Comparison of ENCODE assay signal across 8 cellular contexts in genomic region chr1:39799770-39800470, GRCh38. TPM values are rescaled to one million over a fixed set of nuclear protein-coding genes. Genes with fewer than 3 reads are reported as not detected.
A peak's percentile ranks its signal among the peaks of the same experiment; 100 is the strongest.
DNase-seq lines count a peak whose midpoint lies in the region; ATAC-seq and TF ChIP-seq lines count a peak whose summit lies in the region.

No MANE protein-coding gene starts in this region.

- H3K9ac ChIP-seq in PC-3 (ENCODE audit: low read length) (no peak overlapping the region), fibroblast of lung (ENCODE audit: insufficient read depth, low read length) (no peak overlapping the region)

- no peaks in the 10 kb centered on the region for H3F3A ChIP-seq in PC-3 (ENCODE audit: low read length, unreplicated experiment)

- H3K79me2 ChIP-seq in PC-3 (ENCODE audit: low read length): no peaks in the 10 kb centered on the region
- H3K79me2 ChIP-seq in fibroblast of lung (ENCODE audit: control insufficient read depth, insufficient read depth, low read length): no peaks in the 10 kb centered on the region

- ATAC-seq in GM19452 (IDR thresholded peaks at IDR 0.05; ENCODE audit: unreplicated experiment) (peak; percentile 35), HG03521 (IDR thresholded peaks at IDR 0.05; ENCODE audit: unreplicated experiment) (peak; percentile 48), PC-3 (peak; percentile 91)
- ATAC-seq in activated T-cell treated with anti-CD3 and anti-CD28 coated beads, Interleukin-2, amount 50 U/mL, for 4 hours: peak; percentile 59 to 66

- H3K9me3 ChIP-seq in PC-3 (ENCODE audit: low read length) (no peaks in the 10 kb centered on the region), fibroblast of lung (ENCODE audit: control insufficient read depth, insufficient read depth, low read depth, low read length) (no peaks in the 10 kb centered on the region)

- H3K4me3 ChIP-seq in PC-3 (ENCODE audit: low read length) (no peak overlapping the region), fibroblast of lung (replicated peaks in 1 of 4; ENCODE audit: control extremely low read depth in 1 of 4, insufficient read depth in 1 of 4, low read depth in 3 of 4, low read length in 4 of 4) (no peak overlapping the region)

- peak overlapping the region; percentile 74 for H3K4me3 Mint-ChIP-seq in activated T-cell treated with anti-CD3 and anti-CD28 coated beads, Interleukin-2, amount 50 U/mL, for 4 hours
- H3K4me3 Mint-ChIP-seq in neural crest cell: no peak overlapping the region

- POLR2A ChIA-PET in PC-3 (lab: Charles Lee; ENCODE audit: unreplicated experiment): interaction anchor here (0.5 to 0.7 kb wide), 5 partner anchors 60 to 279 kb away, joined by 3 to 9 read pairs (median 4); partner anchors contain the start of gene CAP1

- peaks cover 3% of the 10 kb centered on the region for H3K36me3 Mint-ChIP-seq in activated T-cell treated with anti-CD3 and anti-CD28 coated beads, Interleukin-2, amount 50 U/mL, for 4 hours (ENCODE audit: insufficient read depth)
- H3K36me3 Mint-ChIP-seq in neural crest cell (ENCODE audit: low read depth): peaks cover 2% of the 10 kb centered on the region

- peaks cover 13% of the 10 kb centered on the region for H3K4me1 Mint-ChIP-seq in activated T-cell treated with anti-CD3 and anti-CD28 coated beads, Interleukin-2, amount 50 U/mL, for 4 hours (ENCODE audit: low read depth)
- H3K4me1 Mint-ChIP-seq in neural crest cell: peaks cover 6% of the 10 kb centered on the region

- intact Hi-C loops in PC-3 (cut with micrococcal nuclease): loop anchor here (10.0 kb wide), 1 partner anchor 65 kb away; the partner anchor contains the start of gene PPIE

- peaks cover 16% of the 10 kb centered on the region for H3K4me1 ChIP-seq in PC-3 (ENCODE audit: insufficient read depth, low read length)
- H3K4me1 ChIP-seq in fibroblast of lung (ENCODE audit: control insufficient read depth, extremely low read depth, insufficient read depth, low read length): peaks cover 2% of the 10 kb centered on the region

- H3K27ac ChIP-seq in PC-3 (ENCODE audit: low read length) (peak overlapping the region; percentile 10; the same call in 1 of the 2 replicates), fibroblast of lung (ENCODE audit: insufficient read depth, low read length) (no peak overlapping the region)

- H2AFZ ChIP-seq in PC-3 (ENCODE audit: low read length) (no peak overlapping the region; the same call in 1 of the 2 replicates), fibroblast of lung (ENCODE audit: low read length) (no peak overlapping the region)

- no peaks in the 10 kb centered on the region for H3K9me2 ChIP-seq in PC-3 (replicated peaks; ENCODE audit: low read length)

- H3K4me2 ChIP-seq in PC-3 (ENCODE audit: low read length): peak overlapping the region; percentile 56
- H3K4me2 ChIP-seq in fibroblast of lung (ENCODE audit: extremely low read depth, insufficient read depth, low read length): peak overlapping the region; percentile 77

- H3K27ac Mint-ChIP-seq in neural crest cell (ENCODE audit: unreplicated experiment): no peak overlapping the region

- H4K20me1 ChIP-seq in PC-3 (ENCODE audit: low read length) (no peaks in the 10 kb centered on the region), fibroblast of lung (ENCODE audit: control insufficient read depth, extremely low read depth, insufficient read depth, low read length) (no peaks in the 10 kb centered on the region)

- no TSS peak for BruUV-seq in PC-3 (replicated peaks; lab: Mats Ljungman, UMichigan)

- H3K27me3 ChIP-seq in PC-3 (ENCODE audit: low read length) (no peaks in the 10 kb centered on the region), fibroblast of lung (ENCODE audit: control insufficient read depth, insufficient read depth, low read length) (peaks cover 3% of the 10 kb centered on the region)

- peaks cover 2% of the 10 kb centered on the region for H3K9me3 Mint-ChIP-seq in activated T-cell treated with anti-CD3 and anti-CD28 coated beads, Interleukin-2, amount 50 U/mL, for 4 hours
- H3K9me3 Mint-ChIP-seq in neural crest cell: peaks cover 2% of the 10 kb centered on the region

- CTCF ChIA-PET in PC-3 (lab: Charles Lee): interaction anchor here (1.1 kb wide), 1 partner anchor 120 kb away, joined by 5 read pairs; no protein-coding TSS in a partner anchor

- peak; percentile 88 for TF ChIP-seq CTCF in PC-3 (conservative IDR thresholded peaks at IDR 0.05; ENCODE audit: low read depth, low read length)
- peak; percentile 65 to 80 for TF ChIP-seq CTCF in fibroblast of lung (conservative IDR thresholded peaks at IDR 0.05 in 1 of 2, IDR thresholded peaks at IDR 0.05 in 1 of 2; ENCODE audit: low read depth in 1 of 2, low read length in 2 of 2)
- TF ChIP-seq CTCF in neural crest cell (conservative IDR thresholded peaks at IDR 0.05): peak; percentile 78

- no peaks in the 10 kb centered on the region for H3K27me3 Mint-ChIP-seq in activated T-cell treated with anti-CD3 and anti-CD28 coated beads, Interleukin-2, amount 50 U/mL, for 4 hours (ENCODE audit: low read depth)
- H3K27me3 Mint-ChIP-seq in neural crest cell (ENCODE audit: low read depth): no peaks in the 10 kb centered on the region

- H3K36me3 ChIP-seq in PC-3 (ENCODE audit: low read depth, low read length): no peaks in the 10 kb centered on the region
- no peaks in the 10 kb centered on the region for H3K36me3 ChIP-seq in fibroblast of lung (ENCODE audit: control insufficient read depth, insufficient read depth, low read length)

- DNase-seq in COLO829 (ENCODE audit: low spot score): peak; percentile 60
- DNase-seq in PC-3: peak; percentile 78
- DNase-seq in activated T-cell treated with anti-CD3 and anti-CD28 coated beads, Interleukin-2, amount 50 U/mL, for 4 hours: peak; percentile 68
- peak; percentile 56 to 84 for DNase-seq in fibroblast of lung (ENCODE audit: low read depth in 2 of 2)
- DNase-seq in neural crest cell (ENCODE audit: low read depth, low spot score): peak; percentile 81
- DNase-seq in stromal cell of bone marrow (ENCODE audit: low read depth): peak; percentile 51

RNA-seq across cellular contexts. Expression of gene BMP8B, which starts 11.3 kb away (rescaled TPM):
- 3.3 and 4.7 TPM in 2 replicates for total RNA-seq in PC-3 (2014; rRNA removed)
- total RNA-seq in activated T-cell treated with anti-CD3 and anti-CD28 coated beads, Interleukin-2, amount 50 U/mL, for 4 hours: under 1 TPM; 0.23 to 0.30 (median 0.24) TPM
- total RNA-seq in fibroblast of lung: not detected in 2 replicates
- 0.01 TPM in 1 of 2 replicates, not detected in the other for polyA plus RNA-seq in fibroblast of lung
- polyA plus RNA-seq in fibroblast of lung (2012): 0.03 and 0.06 TPM in 2 replicates
- not detected in 2 replicates for polyA minus RNA-seq in fibroblast of lung (ENCODE audit: low replicate concordance)
- 1.2 and 1.4 TPM in 2 replicates for total RNA-seq in neural crest cell

RNA-seq across cellular contexts. Expression of gene OXCT2, which starts 28.8 kb away (rescaled TPM):
- total RNA-seq in PC-3 (2014; rRNA removed) (0.98 and 3.9 TPM in 2 replicates), fibroblast of lung (5.4 and 6.4 TPM in 2 replicates), neural crest cell (0.75 and 0.77 TPM in 2 replicates)
- 1 to 10 TPM; 1.7 to 3.9 (median 2.2) TPM for total RNA-seq in activated T-cell treated with anti-CD3 and anti-CD28 coated beads, Interleukin-2, amount 50 U/mL, for 4 hours
- polyA plus RNA-seq in fibroblast of lung: 0.62 and 1.0 TPM in 2 replicates
- polyA plus RNA-seq in fibroblast of lung (2012): 0.91 and 0.97 TPM in 2 replicates
- 1.0 and 3.4 TPM in 2 replicates for polyA minus RNA-seq in fibroblast of lung (ENCODE audit: low replicate concordance)

Comparison
In these comparisons a context has a peak if more than half of its experiments do, and no peak if none do; other contexts are left out.
1. ATAC-seq: peak in every context shown above with its lines; median percentile 91 in PC-3; 62 in activated T-cell treated with anti-CD3 and anti-CD28 coated beads, Interleukin-2, amount 50 U/mL, for 4 hours; 48 in HG03521; 35 in GM19452.